In the genomic region with DNA sequence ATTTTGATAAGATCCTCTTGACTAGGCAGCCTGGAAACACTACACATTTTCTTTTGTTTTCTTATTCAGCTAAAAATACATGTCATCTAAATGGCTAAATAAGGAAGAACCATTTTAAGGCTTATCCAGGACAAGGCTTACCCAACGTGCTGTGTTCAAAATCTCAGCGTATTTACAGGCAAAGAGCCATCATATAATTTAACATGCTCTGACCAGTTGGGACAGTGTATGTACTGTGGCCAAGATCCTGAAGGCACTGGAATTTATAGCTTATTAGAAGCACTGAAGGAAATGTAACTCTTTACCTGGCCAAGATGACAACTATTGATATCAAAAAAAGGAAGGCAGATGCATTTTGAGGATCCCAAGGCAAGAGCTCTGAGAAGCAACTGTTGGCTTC, we compare ENCODE assay signal across 15 cellular contexts.
DNase-seq lines count a peak whose midpoint lies in the region; ATAC-seq and TF ChIP-seq lines count a peak whose summit lies in the region.
"Had no signal": no experiment of that assay in that cellular context is flagged by ENCODE, and none has a peak within 500 bp of the region (broad histone marks: within the 10 kb centered on the region; RNA-seq: fewer than 3 reads in every experiment).

No MANE protein-coding gene starts in this region.

- H3K36me3 ChIP-seq in ascending aorta = no peaks in the 10 kb centered on the region
- H3K36me3 ChIP-seq in parathyroid adenoma (ENCODE audit: control insufficient read depth, insufficient read depth, low read length) = no peaks in the 10 kb centered on the region
- no peaks in the 10 kb centered on the region for H3K36me3 ChIP-seq in testis (ENCODE audit: low read depth, missing control alignments)
- no peaks in the 10 kb centered on the region for H3K36me3 ChIP-seq in vagina

- H3K4me3 ChIP-seq in ascending aorta (no peak overlapping the region), parathyroid adenoma (ENCODE audit: low read depth, low read length) (peak overlapping the region; percentile 11), testis (no peak overlapping the region), vagina (no peak overlapping the region)
- H3K4me3 ChIP-seq: BLaER1 treated with 17β-estradiol and CSF1 and Interleukin-3, amounts not matched to agents 10 nM and 100 nM had no signal

- peak overlapping the region; percentile 33 for H3K4me2 ChIP-seq in parathyroid adenoma (ENCODE audit: low read length)

- no peaks in the 10 kb centered on the region for H3K27me3 ChIP-seq in ascending aorta
- H3K27me3 ChIP-seq in parathyroid adenoma (ENCODE audit: control insufficient read depth, insufficient read depth, low read length) = no peaks in the 10 kb centered on the region
- no peaks in the 10 kb centered on the region for H3K27me3 ChIP-seq in testis
- H3K27me3 ChIP-seq in vagina = no peaks in the 10 kb centered on the region

- TF ChIP-seq POLR2A in testis (IDR thresholded peaks at IDR 0.05) (no peak), vagina (IDR thresholded peaks at IDR 0.05) (no peak)

- DNase-seq in ascending aorta (ENCODE audit: low spot score in 2 of 2) (no peak), testis (no peak), vagina (ENCODE audit: extremely low spot score in 2 of 2) (no peak), NOMO-1 (lab: John Stamatoyannopoulos, UW; ENCODE audit: unreplicated experiment in 2 of 2) (no peak)
- DNase-seq: ACHN; Calu3; CD4-positive, alpha-beta T cell; DMS 273 treated with DMSO at 0.1 percent for 48 hours; GOT3; H9 had no signal

- peak overlapping the region; percentile 52 for H3K27ac ChIP-seq in C4-2B
- peak overlapping the region; percentile 14 to 42 for H3K27ac ChIP-seq in ascending aorta
- peak overlapping the region; percentile 77 for H3K27ac ChIP-seq in parathyroid adenoma
- H3K27ac ChIP-seq in testis = peak overlapping the region; percentile 6 to 78
- no peak overlapping the region for H3K27ac ChIP-seq in vagina
- H3K27ac ChIP-seq: BLaER1 treated with 17β-estradiol and CSF1 and Interleukin-3, amounts not matched to agents 10 nM and 100 nM had no signal

- H3K9me3 ChIP-seq in ascending aorta (no peaks in the 10 kb centered on the region), parathyroid adenoma (ENCODE audit: control insufficient read depth, low read length) (no peaks in the 10 kb centered on the region), testis (no peaks in the 10 kb centered on the region), vagina (no peaks in the 10 kb centered on the region)
- H3K9me3 ChIP-seq: BLaER1 treated with 17β-estradiol and CSF1 and Interleukin-3, amounts not matched to agents 10 nM and 100 nM had no signal

- H3K9ac ChIP-seq in parathyroid adenoma = no peak overlapping the region
- H3K9ac ChIP-seq: BLaER1 treated with 17β-estradiol and CSF1 and Interleukin-3, amounts not matched to agents 10 nM and 100 nM had no signal

- TF ChIP-seq CTCF in C4-2B (conservative IDR thresholded peaks at IDR 0.05) = no peak
- TF ChIP-seq CTCF in ascending aorta (IDR thresholded peaks at IDR 0.05) = no peak
- TF ChIP-seq CTCF in parathyroid adenoma (IDR thresholded peaks at IDR 0.05) = no peak
- no peak for TF ChIP-seq CTCF in testis (IDR thresholded peaks at IDR 0.05)
- TF ChIP-seq CTCF in vagina (IDR thresholded peaks at IDR 0.05) = no peak

- intact Hi-C loops in ascending aorta (cut with DNase I) = no loop called here
- intact Hi-C loops in testis (cut with DNase I; ENCODE audit: low total_unique reads) = no loop called here
- intact Hi-C loops in vagina (cut with DNase I) = no loop called here

- H3K4me1 ChIP-seq in ascending aorta = peaks cover 5 to 45% of the 10 kb centered on the region in 2 donors
- H3K4me1 ChIP-seq in parathyroid adenoma = peaks cover 43% of the 10 kb centered on the region
- peaks cover 71% of the 10 kb centered on the region for H3K4me1 ChIP-seq in testis
- H3K4me1 ChIP-seq in vagina = peaks cover 43% of the 10 kb centered on the region

- WGBS in testis, 2 donors = 38 to 46% methylated on average over 2 of the region's 2 CpGs

- peaks cover 20% of the 10 kb centered on the region for H3K79me2 ChIP-seq in parathyroid adenoma

- no peak overlapping the region for H2AFZ ChIP-seq in parathyroid adenoma

- ATAC-seq in HG02610 (IDR thresholded peaks at IDR 0.05; ENCODE audit: unreplicated experiment) = no peak
- no peak for ATAC-seq in GM21737 (IDR thresholded peaks at IDR 0.05; ENCODE audit: unreplicated experiment)
